Comparison of ENCODE assay signal across 8 cellular contexts in genomic region chr1:183655562-183656075, GRCh38. TPM values are rescaled to one million over a fixed set of nuclear protein-coding genes. Genes with fewer than 3 reads are reported as not detected.
DNase-seq lines count a peak whose midpoint lies in the region; ATAC-seq and TF ChIP-seq lines count a peak whose summit lies in the region.

No MANE protein-coding gene starts in this region.

- no peaks in the 10 kb centered on the region for H3K9me3 ChIP-seq in cardiac muscle cell (ENCODE audit: low read depth)

- no peaks in the 10 kb centered on the region for H3K36me3 ChIP-seq in cardiac muscle cell

- H3K27ac ChIP-seq in cardiac muscle cell, result no peak overlapping the region

- ATAC-seq in HG03095 (IDR thresholded peaks at IDR 0.05; ENCODE audit: unreplicated experiment), result no peak

- peaks cover 29% of the 10 kb centered on the region for H3K4me1 ChIP-seq in cardiac muscle cell (ENCODE audit: low read depth)

- no peaks in the 10 kb centered on the region for H3K27me3 ChIP-seq in cardiac muscle cell

- TF ChIP-seq CTCF in cardiac muscle cell (IDR thresholded peaks at IDR 0.05; ENCODE audit: low read depth, low read length), result peak; percentile 81

- no peak overlapping the region for H3K4me3 ChIP-seq in cardiac muscle cell

- DNase-seq in D341Med (ENCODE audit: low spot score), result peak; percentile 81
- peak; percentile 15 for DNase-seq in GOT3 (lab: John Stamatoyannopoulos, UW)
- DNase-seq in NCI-H1105 (lab: John Stamatoyannopoulos, UW), result peak; percentile 69
- DNase-seq in SKM-1 treated with dmso at 0.1 percent for 144 hours (lab: John Stamatoyannopoulos, UW; ENCODE audit: unreplicated experiment), result peak; percentile 90
- DNase-seq in activated naive CD8-positive, alpha-beta T cell treated with anti-CD3 and anti-CD28 coated beads, Interleukin-2, amount 50 U/mL, for 16 hours (ENCODE audit: low read depth, low spot score), result peak; percentile 64
- DNase-seq in cardiac muscle cell (ENCODE audit: low read depth in 1 of 2, low spot score in 1 of 2), result peak; percentile 87 to 88
- peak; percentile 39 for DNase-seq in pulmonary artery endothelial cell (ENCODE audit: low read depth, low spot score)

RNA-seq across cellular contexts. Expression of gene APOBEC4, which starts 2.5 kb away (rescaled TPM):
- total RNA-seq in cardiac muscle cell, result not detected in 2 replicates
- 0.42 TPM in 1 of 2 replicates, not detected in the other for polyA plus RNA-seq in cardiac muscle cell
- not detected in 2 replicates for total RNA-seq in pulmonary artery endothelial cell

RNA-seq across cellular contexts. Expression of gene ARPC5, which starts 20.0 kb away (rescaled TPM):
- total RNA-seq in cardiac muscle cell (72.5 and 77.3 TPM in 2 replicates), pulmonary artery endothelial cell (312 and 356 TPM in 2 replicates)
- polyA plus RNA-seq in cardiac muscle cell, result 179 and 202 TPM in 2 replicates

Comparison
In these comparisons a context has a peak if more than half of its experiments do, and no peak if none do; other contexts are left out.
1. DNase-seq: peak in every context shown above with its lines; median percentile 90 in SKM-1 treated with dmso at 0.1 percent for 144 hours; 88 in cardiac muscle cell; 81 in D341Med; 69 in NCI-H1105; 64 in activated naive CD8-positive, alpha-beta T cell treated with anti-CD3 and anti-CD28 coated beads, Interleukin-2, amount 50 U/mL, for 16 hours; 39 in pulmonary artery endothelial cell; 15 in GOT3.